In genomic region chr1:26961826-26962225, GRCh38 we compare ENCODE assay signal across 14 cellular contexts. TPM values are rescaled to one million over a fixed set of nuclear protein-coding genes. Genes with fewer than 3 reads are reported as not detected.
DNase-seq lines count a peak whose midpoint lies in the region; ATAC-seq, FAIRE-seq and TF ChIP-seq lines count a peak whose summit lies in the region.
"Had no signal": no experiment of that assay in that cellular context is flagged by ENCODE, and none has a peak within 500 bp of the region (broad histone marks: within the 10 kb centered on the region; RNA-seq: fewer than 3 reads in every experiment).

No MANE protein-coding gene starts in this region.

- no peaks in the 10 kb centered on the region for H3K9me3 Mint-ChIP-seq in progenitor cell of endocrine pancreas (ENCODE audit: low read depth)
- H3K9me3 Mint-ChIP-seq in stimulated activated naive B cell treated with anti-CD40 and anti-IgM and Interleukin-4, amounts not matched to agents 10 μg/mL and 1 μg/mL and 100 μg/mL, for 72 hours: no peaks in the 10 kb centered on the region
- H3K9me3 Mint-ChIP-seq: activated T-cell treated with anti-CD3 and anti-CD28 coated beads, Interleukin-2, amount 50 U/mL, for 72 hours had no signal

- intact Hi-C loops in PC-3 (cut with micrococcal nuclease): no loop called here

- peaks cover 11% of the 10 kb centered on the region for H3K4me1 Mint-ChIP-seq in progenitor cell of endocrine pancreas (ENCODE audit: low read depth)
- H3K4me1 Mint-ChIP-seq in stimulated activated naive B cell treated with anti-CD40 and anti-IgM and Interleukin-4, amounts not matched to agents 10 μg/mL and 1 μg/mL and 100 μg/mL, for 72 hours: peaks cover 13 to 23% of the 10 kb centered on the region in 2 donors

- H3F3A ChIP-seq in PC-3 (ENCODE audit: low read length, unreplicated experiment): no peaks in the 10 kb centered on the region

- H4K20me1 ChIP-seq in PC-3 (ENCODE audit: low read length) (no peaks in the 10 kb centered on the region), H1 (replicated peaks in 1 of 2; ENCODE audit: control insufficient read depth in 1 of 2, insufficient read depth in 2 of 2, low read length in 2 of 2) (no peaks in the 10 kb centered on the region)

- H2BK12ac ChIP-seq in H1 (ENCODE audit: low read depth, low read length): no peak overlapping the region; the same call in 1 of the 2 replicates

- H3K23ac ChIP-seq in H1 (ENCODE audit: insufficient read length): no peak overlapping the region

- 0 out of 2 replicates have a peak, but pooled peaks cover 2% of the 10 kb centered on the region for H3K79me1 ChIP-seq in H1 (ENCODE audit: low read depth, low read length)

- no peak overlapping the region for H2BK5ac ChIP-seq in H1 (ENCODE audit: low read depth, low read length)

- H3K9me3 ChIP-seq in PC-3 (ENCODE audit: low read length) (no peaks in the 10 kb centered on the region), H1 (ENCODE audit: insufficient read depth in 2 of 2, low read depth in 1 of 2, low read length in 1 of 2) (no peaks in the 10 kb centered on the region)
- H3K9me3 ChIP-seq: vagina had no signal

- H3K56ac ChIP-seq in H1 (replicated peaks; ENCODE audit: insufficient read length, low read depth, low read length): no peak overlapping the region

- no peak overlapping the region for H4K91ac ChIP-seq in H1 (replicated peaks; ENCODE audit: insufficient read length, low read length)

- H3K4me1 ChIP-seq in PC-3 (ENCODE audit: insufficient read depth, low read length): peaks cover 25% of the 10 kb centered on the region
- H3K4me1 ChIP-seq in H1 (replicated peaks in 1 of 4; ENCODE audit: control insufficient read depth in 3 of 4, insufficient read depth in 4 of 4, low read length in 3 of 4): peaks cover 0 to 3% (median 0%) of the 10 kb centered on the region in 4 experiments; a peak in 3 of 7 replicates
- H3K4me1 ChIP-seq: parathyroid adenoma had no signal

- ATAC-seq in PC-3: peak; percentile 77
- ATAC-seq in stimulated activated naive B cell treated with anti-CD40 and anti-IgM and Interleukin-4, amounts not matched to agents 10 μg/mL and 1 μg/mL and 100 μg/mL, for 72 hours (replicated peaks): no peak
- ATAC-seq: activated T-cell treated with anti-CD3 and anti-CD28 coated beads, Interleukin-2, amount 50 U/mL, for 72 hours had no signal

- no peak for TF ChIP-seq EP300 in H1 (IDR thresholded peaks at IDR 0.05; ENCODE audit: borderline replicate concordance in 1 of 2, low read depth in 2 of 2, low read length in 2 of 2)

- H3K14ac ChIP-seq in H1 (ENCODE audit: insufficient read length): no peak overlapping the region

- peaks cover 9% of the 10 kb centered on the region for H3K23me2 ChIP-seq in H1 (ENCODE audit: low read depth, low read length)

- H4K8ac ChIP-seq in H1 (ENCODE audit: extremely low read depth, insufficient read depth, low read length): no peak overlapping the region

- H3K79me2 ChIP-seq in PC-3 (ENCODE audit: low read length) (peaks cover 25% of the 10 kb centered on the region), H1 (ENCODE audit: control insufficient read depth in 1 of 2, insufficient read depth in 2 of 2, low read length in 2 of 2) (peaks cover 0 to 9% of the 10 kb centered on the region in 2 experiments; a peak in 2 of 4 replicates)

- no peak overlapping the region for H2BK120ac ChIP-seq in H1 (replicated peaks; ENCODE audit: low read depth, low read length)

- H3K36me3 ChIP-seq in PC-3 (ENCODE audit: low read depth, low read length) (no peaks in the 10 kb centered on the region), H1 (ENCODE audit: control insufficient read depth in 2 of 4, insufficient read depth in 4 of 4, low read length in 3 of 4) (no peaks in the 10 kb centered on the region)
- H3K36me3 ChIP-seq: vagina had no signal

- no TSS peak for BruUV-seq in PC-3 (replicated peaks; lab: Mats Ljungman, UMichigan)

- H2BK20ac ChIP-seq in H1 (ENCODE audit: low read length): no peak overlapping the region

- POLR2A ChIA-PET in PC-3 (lab: Charles Lee; ENCODE audit: unreplicated experiment): interaction anchor here (0.6 to 1.1 kb wide), 2 partner anchors 31 to 42 kb away, joined by 3 to 7 read pairs; partner anchors contain the start of gene TRNP1
- POLR2A ChIA-PET in H1 (lab: Charles Lee; ENCODE audit: partially characterized antibody): interaction anchor here (0.7 to 3.5 kb wide), 8 partner anchors 33 to 106 kb away, joined by 3 to 35 read pairs (median 5); partner anchors contain the start of genes GPATCH3 and TRNP1

- H2AFZ ChIP-seq in PC-3 (ENCODE audit: low read length) (no peak overlapping the region), H1 (ENCODE audit: low read length) (no peak overlapping the region)
- H2AFZ ChIP-seq: parathyroid adenoma had no signal

- H3K4ac ChIP-seq in H1 (replicated peaks; ENCODE audit: insufficient read length, low read depth, low read length): no peak overlapping the region

- H3K9ac ChIP-seq in PC-3 (ENCODE audit: low read length) (no peak overlapping the region), H1 (replicated peaks in 1 of 4; ENCODE audit: extremely low read depth in 1 of 4, low read depth in 3 of 4, low read length in 3 of 4) (no peak overlapping the region)
- H3K9ac ChIP-seq: parathyroid adenoma had no signal

- H3K27me3 ChIP-seq in PC-3 (ENCODE audit: low read length) (no peaks in the 10 kb centered on the region), H1 (replicated peaks in 1 of 4; ENCODE audit: control insufficient read depth in 3 of 4, extremely low read depth in 1 of 4, insufficient read depth in 3 of 4, low read length in 3 of 4) (no peaks in the 10 kb centered on the region)

- CTCF ChIA-PET in PC-3 (lab: Charles Lee): interaction anchor here (0.6 to 0.7 kb wide), 3 partner anchors 35 to 94 kb away, joined by 3 to 12 read pairs (median 3); no protein-coding TSS in a partner anchor
- CTCF ChIA-PET in H1 (lab: Charles Lee; ENCODE audit: partially characterized antibody): interaction anchor here (0.7 to 1.2 kb wide), 4 partner anchors 14 to 135 kb away, joined by 3 read pairs; no protein-coding TSS in a partner anchor

- H3K4me2 ChIP-seq in PC-3 (ENCODE audit: low read length) (peak overlapping the region; percentile 80), H1 (ENCODE audit: insufficient read depth in 1 of 2, low read depth in 2 of 2, low read length in 2 of 2) (no peak overlapping the region; a peak in 1 of 4 replicates)

- no peak overlapping the region for H4K5ac ChIP-seq in H1 (ENCODE audit: insufficient read length, low read depth, low read length)

- DNase-seq in GDM1 (lab: John Stamatoyannopoulos, UW) (peak; percentile 15), PC-3 (peak; percentile 88), H1 (ENCODE audit: low read depth in 1 of 2, low spot score in 2 of 2) (no peak), progenitor cell of endocrine pancreas (ENCODE audit: low spot score, unreplicated experiment) (no peak), iPS-NIHi7 (ENCODE audit: extremely low spot score) (no peak)
- DNase-seq in activated CD8-positive, alpha-beta memory T cell treated with anti-CD3 and anti-CD28 coated beads for 24 hours: no peak
- no peak for DNase-seq in stimulated activated naive B cell treated with anti-CD40 and anti-IgM and Interleukin-4, amounts not matched to agents 10 μg/mL and 1 μg/mL and 100 μg/mL, for 72 hours
- no peak for DNase-seq in activated naive CD4-positive, alpha-beta T cell treated with Interleukin-2 at 50 U/mL for 16 hours
- DNase-seq: activated T-cell treated with anti-CD3 and anti-CD28 coated beads, Interleukin-2, amount 50 U/mL, for 72 hours; NCI-H526; T-helper 9 cell had no signal

- no peak for TF ChIP-seq CTCF in PC-3 (conservative IDR thresholded peaks at IDR 0.05; ENCODE audit: low read depth, low read length)
- no peak for TF ChIP-seq CTCF in H1 (IDR thresholded peaks at IDR 0.05; ENCODE audit: control extremely low read depth in 1 of 3, insufficient read depth in 1 of 3, low read depth in 1 of 3, low read length in 3 of 3)
- TF ChIP-seq CTCF in progenitor cell of endocrine pancreas (IDR thresholded peaks at IDR 0.05; ENCODE audit: unreplicated experiment): no peak

- no peak overlapping the region for H3K18ac ChIP-seq in H1 (ENCODE audit: extremely low read depth, low read length)

- 0 out of 2 replicates have a peak overlapping the region, but pooled peaks have one; percentile 16 for H2BK15ac ChIP-seq in H1 (ENCODE audit: low read length)

- H3K27me3 Mint-ChIP-seq in progenitor cell of endocrine pancreas: no peaks in the 10 kb centered on the region
- peaks cover 31 to 48% of the 10 kb centered on the region in 2 donors for H3K27me3 Mint-ChIP-seq in stimulated activated naive B cell treated with anti-CD40 and anti-IgM and Interleukin-4, amounts not matched to agents 10 μg/mL and 1 μg/mL and 100 μg/mL, for 72 hours

- 0 out of 2 replicates have a peak overlapping the region, but pooled peaks have one; percentile 1 for H3K27ac ChIP-seq in PC-3 (ENCODE audit: low read length)
- H3K27ac ChIP-seq in H1 (ENCODE audit: low read depth, low read length): no peak overlapping the region
- H3K27ac ChIP-seq: parathyroid adenoma, vagina had no signal

- 89% methylated on average over 3 of the region's 3 CpGs; no CpG with 5 or more reads in 1 of the 2 experiments for WGBS in H1 (ENCODE audit: extremely low coverage in 1 of 2, insufficient coverage in 1 of 2, insufficient read length in 1 of 2, insufficient replicate concordance in 2 of 2, low coverage in 1 of 2, low lambda C conversion rate in 2 of 2, missing lambda C conversion rate in 1 of 2), 2 experiments

- H3K4me3 ChIP-seq in PC-3 (ENCODE audit: low read length) (no peak overlapping the region), H1 (ENCODE audit: extremely low read depth in 1 of 4, insufficient read depth in 2 of 4, low read depth in 3 of 4, low read length in 4 of 4) (no peak overlapping the region)
- H3K4me3 ChIP-seq: vagina had no signal

- TF ChIP-seq RAD21 in H1 (IDR thresholded peaks at IDR 0.05 in 1 of 2, conservative IDR thresholded peaks at IDR 0.05 in 1 of 2; ENCODE audit: low read depth in 2 of 2, low read length in 2 of 2): no peak

- H3K27ac Mint-ChIP-seq in progenitor cell of endocrine pancreas: no peak overlapping the region
- H3K27ac Mint-ChIP-seq in stimulated activated naive B cell treated with anti-CD40 and anti-IgM and Interleukin-4, amounts not matched to agents 10 μg/mL and 1 μg/mL and 100 μg/mL, for 72 hours: no peak overlapping the region
- H3K27ac Mint-ChIP-seq: activated T-cell treated with anti-CD3 and anti-CD28 coated beads, Interleukin-2, amount 50 U/mL, for 72 hours had no signal

- H3K36me3 Mint-ChIP-seq in progenitor cell of endocrine pancreas (ENCODE audit: insufficient read depth): no peaks in the 10 kb centered on the region
- H3K36me3 Mint-ChIP-seq in stimulated activated naive B cell treated with anti-CD40 and anti-IgM and Interleukin-4, amounts not matched to agents 10 μg/mL and 1 μg/mL and 100 μg/mL, for 72 hours: peaks cover 2 to 4% of the 10 kb centered on the region in 2 donors

- H3K4me3 Mint-ChIP-seq in progenitor cell of endocrine pancreas (ENCODE audit: low read depth): peak overlapping the region; percentile 86
- no peak overlapping the region for H3K4me3 Mint-ChIP-seq in stimulated activated naive B cell treated with anti-CD40 and anti-IgM and Interleukin-4, amounts not matched to agents 10 μg/mL and 1 μg/mL and 100 μg/mL, for 72 hours
- H3K4me3 Mint-ChIP-seq: activated T-cell treated with anti-CD3 and anti-CD28 coated beads, Interleukin-2, amount 50 U/mL, for 72 hours had no signal

- no peaks in the 10 kb centered on the region for H3K9me2 ChIP-seq in PC-3 (replicated peaks; ENCODE audit: low read length)

- no peak for FAIRE-seq in H1 (lab: Jason Lieb, UNC)

- no peak for TF ChIP-seq POLR2A in H1 (IDR thresholded peaks at IDR 0.05; ENCODE audit: control extremely low read depth in 1 of 2, low read depth in 2 of 2, low read length in 2 of 2)

- no peak overlapping the region for H2AK5ac ChIP-seq in H1 (ENCODE audit: low read depth, low read length)

RNA-seq across cellular contexts. Expression of gene KDF1, which starts 1.6 kb away (rescaled TPM):
- total RNA-seq in PC-3 (2014; rRNA removed) (21.7 and 22.9 TPM in 2 replicates), progenitor cell of endocrine pancreas (22.2 and 26.1 TPM in 2 replicates)
- total RNA-seq in H1 (2021; fragmentation: NEBNext Ultra II Directional; extraction: Animal tissue kit (Norgen Biotek cat#: 25700)): 16.7 and 16.9 TPM in 2 replicates
- polyA plus RNA-seq in H1 (2011; rRNA removed): 37.5 and 44.3 TPM in 2 replicates
- polyA plus RNA-seq in H1 (2011; cell fraction: cytosol; rRNA removed): 26.5 TPM
- 24.3 TPM for polyA plus RNA-seq in H1 (2011; cell fraction: nucleus; rRNA removed)
- polyA plus RNA-seq in H1 (2012, experiment 1 of 2): 15.8 to 22.2 TPM (median 19.0 TPM) in 4 replicates
- polyA plus RNA-seq in H1 (2012, experiment 2 of 2): 21.6 TPM
- polyA plus RNA-seq in H1 (2013, experiment 1 of 2): 12.0 TPM
- polyA plus RNA-seq in H1 (2013, experiment 2 of 2): 11.5 TPM
- polyA minus RNA-seq in H1 (2011; rRNA and poly(A)+ RNA removed): 28.9 and 33.1 TPM in 2 replicates
- polyA minus RNA-seq in H1 (2011; cell fraction: cytosol; rRNA and poly(A)+ RNA removed): 18.0 TPM
- 14.6 TPM for polyA minus RNA-seq in H1 (2011; cell fraction: nucleus; rRNA and poly(A)+ RNA removed)
- total RNA-seq: dermis microvascular lymphatic vessel endothelial cell had no signal

RNA-seq across cellular contexts. Expression of gene TRNP1, which starts 31.7 kb away (rescaled TPM):
- 108 and 109 TPM in 2 replicates for total RNA-seq in PC-3 (2014; rRNA removed)
- total RNA-seq in H1 (2021; fragmentation: NEBNext Ultra II Directional; extraction: Animal tissue kit (Norgen Biotek cat#: 25700)): 51.6 and 51.7 TPM in 2 replicates
- 102 and 106 TPM in 2 replicates for polyA plus RNA-seq in H1 (2011; rRNA removed)
- 69.8 TPM for polyA plus RNA-seq in H1 (2011; cell fraction: cytosol; rRNA removed)
- polyA plus RNA-seq in H1 (2011; cell fraction: nucleus; rRNA removed): 31.0 TPM
- polyA plus RNA-seq in H1 (2012, experiment 1 of 2): 30.9 to 32.4 TPM (median 31.9 TPM) in 4 replicates
- polyA plus RNA-seq in H1 (2012, experiment 2 of 2): 43.6 TPM
- polyA plus RNA-seq in H1 (2013, experiment 1 of 2): 29.6 TPM
- polyA plus RNA-seq in H1 (2013, experiment 2 of 2): 28.1 TPM
- polyA minus RNA-seq in H1 (2011; rRNA and poly(A)+ RNA removed): 17.3 and 19.1 TPM in 2 replicates
- polyA minus RNA-seq in H1 (2011; cell fraction: cytosol; rRNA and poly(A)+ RNA removed): 31.3 TPM
- 49.0 TPM for polyA minus RNA-seq in H1 (2011; cell fraction: nucleus; rRNA and poly(A)+ RNA removed)
- 48.8 and 49.3 TPM in 2 replicates for total RNA-seq in progenitor cell of endocrine pancreas

RNA-seq across cellular contexts. Expression of gene NUDC, which starts 40.3 kb away (rescaled TPM):
- total RNA-seq in PC-3 (2014; rRNA removed): 149 and 198 TPM in 2 replicates
- 131 and 134 TPM in 2 replicates for total RNA-seq in H1 (2021; fragmentation: NEBNext Ultra II Directional; extraction: Animal tissue kit (Norgen Biotek cat#: 25700))
- 43.2 and 53.5 TPM in 2 replicates for polyA plus RNA-seq in H1 (2011; rRNA removed)
- 70.2 TPM for polyA plus RNA-seq in H1 (2011; cell fraction: cytosol; rRNA removed)
- 42.9 TPM for polyA plus RNA-seq in H1 (2011; cell fraction: nucleus; rRNA removed)
- polyA plus RNA-seq in H1 (2012, experiment 1 of 2): 163 to 182 TPM (median 173 TPM) in 4 replicates
- 86.7 TPM for polyA plus RNA-seq in H1 (2012, experiment 2 of 2)
- polyA plus RNA-seq in H1 (2013, experiment 1 of 2): 89.6 TPM
- 96.6 TPM for polyA plus RNA-seq in H1 (2013, experiment 2 of 2)
- 13.6 and 21.9 TPM in 2 replicates for polyA minus RNA-seq in H1 (2011; rRNA and poly(A)+ RNA removed)
- polyA minus RNA-seq in H1 (2011; cell fraction: cytosol; rRNA and poly(A)+ RNA removed): 53.8 TPM
- polyA minus RNA-seq in H1 (2011; cell fraction: nucleus; rRNA and poly(A)+ RNA removed): 25.6 TPM
- total RNA-seq in progenitor cell of endocrine pancreas: 93.5 and 101 TPM in 2 replicates

RNA-seq across cellular contexts. Expression of gene NR0B2, which starts 48.1 kb away (rescaled TPM):
- total RNA-seq in PC-3 (2014; rRNA removed) (not detected in 2 replicates), progenitor cell of endocrine pancreas (10.3 and 11.9 TPM in 2 replicates)
- total RNA-seq in H1 (2021; fragmentation: NEBNext Ultra II Directional; extraction: Animal tissue kit (Norgen Biotek cat#: 25700)): not detected in 2 replicates
- not detected in 2 replicates for polyA plus RNA-seq in H1 (2011; rRNA removed)
- not detected for polyA plus RNA-seq in H1 (2011; cell fraction: cytosol; rRNA removed)
- polyA plus RNA-seq in H1 (2011; cell fraction: nucleus; rRNA removed): not detected
- polyA plus RNA-seq in H1 (2012, experiment 1 of 2): 0.14 TPM in 1 of 4 replicates, not detected in the others
- polyA plus RNA-seq in H1 (2012, experiment 2 of 2): not detected
- not detected for polyA plus RNA-seq in H1 (2013, experiment 1 of 2)
- not detected for polyA plus RNA-seq in H1 (2013, experiment 2 of 2)
- polyA minus RNA-seq in H1 (2011; rRNA and poly(A)+ RNA removed): not detected in 2 replicates
- polyA minus RNA-seq in H1 (2011; cell fraction: cytosol; rRNA and poly(A)+ RNA removed): not detected
- polyA minus RNA-seq in H1 (2011; cell fraction: nucleus; rRNA and poly(A)+ RNA removed): not detected
- total RNA-seq: activated T-cell treated with anti-CD3 and anti-CD28 coated beads, Interleukin-2, amount 50 U/mL, for 72 hours; dermis microvascular lymphatic vessel endothelial cell; vagina had no signal

RNA-seq across cellular contexts. Expression of gene TENT5B, which starts 50.8 kb away (rescaled TPM):
- total RNA-seq in PC-3 (2014; rRNA removed): 20.0 and 21.4 TPM in 2 replicates
- 118 and 129 TPM in 2 replicates for total RNA-seq in H1 (2021; fragmentation: NEBNext Ultra II Directional; extraction: Animal tissue kit (Norgen Biotek cat#: 25700))
- polyA plus RNA-seq in H1 (2011; rRNA removed): 119 and 188 TPM in 2 replicates
- polyA plus RNA-seq in H1 (2011; cell fraction: cytosol; rRNA removed): 156 TPM
- 142 TPM for polyA plus RNA-seq in H1 (2011; cell fraction: nucleus; rRNA removed)
- polyA plus RNA-seq in H1 (2012, experiment 1 of 2): 104 to 136 TPM (median 132 TPM) in 4 replicates
- 157 TPM for polyA plus RNA-seq in H1 (2012, experiment 2 of 2)
- 64.1 TPM for polyA plus RNA-seq in H1 (2013, experiment 1 of 2)
- polyA plus RNA-seq in H1 (2013, experiment 2 of 2): 57.8 TPM
- polyA minus RNA-seq in H1 (2011; rRNA and poly(A)+ RNA removed): 138 and 188 TPM in 2 replicates
- polyA minus RNA-seq in H1 (2011; cell fraction: cytosol; rRNA and poly(A)+ RNA removed): 164 TPM
- 132 TPM for polyA minus RNA-seq in H1 (2011; cell fraction: nucleus; rRNA and poly(A)+ RNA removed)
- 5.1 and 5.7 TPM in 2 replicates for total RNA-seq in progenitor cell of endocrine pancreas

Comparison
In these comparisons a context has a peak if more than half of its experiments do, and no peak if none do; other contexts are left out.
1. DNase-seq: peak in GDM1 (single experiment) and PC-3 (single experiment); none in H1 (0 of 2), progenitor cell of endocrine pancreas (single experiment), activated CD8-positive, alpha-beta memory T cell treated with anti-CD3 and anti-CD28 coated beads for 24 hours (single experiment), stimulated activated naive B cell treated with anti-CD40 and anti-IgM and Interleukin-4, amounts not matched to agents 10 μg/mL and 1 μg/mL and 100 μg/mL, for 72 hours (single experiment), iPS-NIHi7 (single experiment) and activated naive CD4-positive, alpha-beta T cell treated with Interleukin-2 at 50 U/mL for 16 hours (single experiment).